In genomic region chr3:70096376-70097055, GRCh38 we compare ENCODE assay signal across 11 cellular contexts.
DNase-seq lines count a peak whose midpoint lies in the region; ATAC-seq and TF ChIP-seq lines count a peak whose summit lies in the region.
"Had no signal": no experiment of that assay in that cellular context is flagged by ENCODE, and none has a peak within 500 bp of the region (broad histone marks: within the 10 kb centered on the region; RNA-seq: fewer than 3 reads in every experiment).

No MANE protein-coding gene starts in this region.

- peaks cover 0 to 5% (median 0%) of the 10 kb centered on the region in 45 donors for H3K27me3 ChIP-seq in dorsolateral prefrontal cortex

- H3K9me3 Mint-ChIP-seq in activated naive CD4-positive, alpha-beta T cell treated with anti-CD3 and anti-CD28 coated beads, Interleukin-2, amount 50 U/mL, for 72 hours: no peaks in the 10 kb centered on the region
- H3K9me3 Mint-ChIP-seq in activated naive CD4-positive, alpha-beta T cell treated with anti-CD3 and anti-CD28 coated beads for 36 hours: no peaks in the 10 kb centered on the region
- H3K9me3 Mint-ChIP-seq in stimulated activated effector memory CD8-positive, alpha-beta T cell treated with anti-CD3 and anti-CD28 coated beads, Interleukin-12 subunit alpha, Interleukin-12 subunit beta, amount 100 ng/mL, for 72 hours: peaks cover 3% of the 10 kb centered on the region
- H3K9me3 Mint-ChIP-seq in endothelial cell (ENCODE audit: unreplicated experiment): no peaks in the 10 kb centered on the region

- no peak overlapping the region for H3K27ac ChIP-seq in dorsolateral prefrontal cortex

- H3K4me3 Mint-ChIP-seq in activated naive CD4-positive, alpha-beta T cell treated with anti-CD3 and anti-CD28 coated beads for 36 hours: no peak overlapping the region
- no peak overlapping the region for H3K4me3 Mint-ChIP-seq in stimulated activated effector memory CD8-positive, alpha-beta T cell treated with anti-CD3 and anti-CD28 coated beads, Interleukin-12 subunit alpha, Interleukin-12 subunit beta, amount 100 ng/mL, for 72 hours
- H3K4me3 Mint-ChIP-seq in endothelial cell (ENCODE audit: unreplicated experiment): no peak overlapping the region

- ATAC-seq in activated naive CD4-positive, alpha-beta T cell treated with anti-CD3 and anti-CD28 coated beads, Interleukin-2, amount 50 U/mL, for 72 hours: peak; percentile 64 to 71
- ATAC-seq in GM21737 (IDR thresholded peaks at IDR 0.05; ENCODE audit: unreplicated experiment) (peak; percentile 94), HG03196 (IDR thresholded peaks at IDR 0.05; ENCODE audit: unreplicated experiment) (peak; percentile 91)
- no peak for ATAC-seq in stimulated activated effector memory CD8-positive, alpha-beta T cell treated with anti-CD3 and anti-CD28 coated beads, Interleukin-12 subunit alpha, Interleukin-12 subunit beta, amount 100 ng/mL, for 72 hours
- ATAC-seq: HCT116 had no signal

- no peaks in the 10 kb centered on the region for H3K36me3 Mint-ChIP-seq in activated naive CD4-positive, alpha-beta T cell treated with anti-CD3 and anti-CD28 coated beads, Interleukin-2, amount 50 U/mL, for 72 hours
- H3K36me3 Mint-ChIP-seq in activated naive CD4-positive, alpha-beta T cell treated with anti-CD3 and anti-CD28 coated beads for 36 hours (ENCODE audit: low read depth): no peaks in the 10 kb centered on the region
- no peaks in the 10 kb centered on the region for H3K36me3 Mint-ChIP-seq in stimulated activated effector memory CD8-positive, alpha-beta T cell treated with anti-CD3 and anti-CD28 coated beads, Interleukin-12 subunit alpha, Interleukin-12 subunit beta, amount 100 ng/mL, for 72 hours
- no peaks in the 10 kb centered on the region for H3K36me3 Mint-ChIP-seq in endothelial cell (ENCODE audit: low read depth, unreplicated experiment)

- CTCF ChIA-PET in activated naive CD4-positive, alpha-beta T cell treated with anti-CD3 and anti-CD28 coated beads for 36 hours (lab: Charles Lee): interaction anchor here (0.7 kb wide), 1 partner anchor 813 kb away, joined by 3 read pairs; no protein-coding TSS in a partner anchor

- intact Hi-C loops in activated naive CD4-positive, alpha-beta T cell treated with anti-CD3 and anti-CD28 coated beads for 36 hours (cut with micrococcal nuclease): loop anchor here (10.0 kb wide), 1 partner anchor 258 kb away; no protein-coding TSS in a partner anchor
- intact Hi-C loops in dorsolateral prefrontal cortex (cut with DNase I): loop anchor here in 1 of 2 donors (10.0 kb wide), 1 partner anchor 1558 kb away; no protein-coding TSS in a partner anchor

- DNase-seq in activated naive CD4-positive, alpha-beta T cell treated with anti-CD3 and anti-CD28 coated beads, Interleukin-2, amount 50 U/mL, for 72 hours (ENCODE audit: low spot score in 2 of 2): no peak
- no peak for DNase-seq in activated naive CD4-positive, alpha-beta T cell treated with anti-CD3 and anti-CD28 coated beads for 36 hours
- no peak for DNase-seq in dorsolateral prefrontal cortex
- DNase-seq in NCI-H69 (lab: John Stamatoyannopoulos, UW): no peak
- no peak for DNase-seq in stimulated activated effector memory CD8-positive, alpha-beta T cell treated with anti-CD3 and anti-CD28 coated beads, Interleukin-12 subunit alpha, Interleukin-12 subunit beta, amount 100 ng/mL, for 72 hours (ENCODE audit: low spot score in 2 of 2)
- DNase-seq in endothelial cell (ENCODE audit: low spot score): no peak
- DNase-seq: ACHN, SW 1271 had no signal

- peaks cover 5% of the 10 kb centered on the region for H3K27me3 Mint-ChIP-seq in activated naive CD4-positive, alpha-beta T cell treated with anti-CD3 and anti-CD28 coated beads for 36 hours (ENCODE audit: low read depth)
- H3K27me3 Mint-ChIP-seq in endothelial cell (ENCODE audit: unreplicated experiment): no peaks in the 10 kb centered on the region

- no peaks in the 10 kb centered on the region for H3K4me1 Mint-ChIP-seq in activated naive CD4-positive, alpha-beta T cell treated with anti-CD3 and anti-CD28 coated beads for 36 hours (ENCODE audit: low read depth)
- no peaks in the 10 kb centered on the region for H3K4me1 Mint-ChIP-seq in stimulated activated effector memory CD8-positive, alpha-beta T cell treated with anti-CD3 and anti-CD28 coated beads, Interleukin-12 subunit alpha, Interleukin-12 subunit beta, amount 100 ng/mL, for 72 hours
- no peaks in the 10 kb centered on the region for H3K4me1 Mint-ChIP-seq in endothelial cell (ENCODE audit: unreplicated experiment)

- TF ChIP-seq CTCF in dorsolateral prefrontal cortex (IDR thresholded peaks at IDR 0.05 in 54 of 56, conservative IDR thresholded peaks at IDR 0.05 in 2 of 56; ENCODE audit: low read depth in 1 of 56, partially characterized antibody in 56 of 56): no peak
- no peak for TF ChIP-seq CTCF in endothelial cell (IDR thresholded peaks at IDR 0.05; ENCODE audit: unreplicated experiment)

- no peak overlapping the region for H3K27ac Mint-ChIP-seq in activated naive CD4-positive, alpha-beta T cell treated with anti-CD3 and anti-CD28 coated beads, Interleukin-2, amount 50 U/mL, for 72 hours
- no peak overlapping the region for H3K27ac Mint-ChIP-seq in activated naive CD4-positive, alpha-beta T cell treated with anti-CD3 and anti-CD28 coated beads for 36 hours
- no peak overlapping the region for H3K27ac Mint-ChIP-seq in stimulated activated effector memory CD8-positive, alpha-beta T cell treated with anti-CD3 and anti-CD28 coated beads, Interleukin-12 subunit alpha, Interleukin-12 subunit beta, amount 100 ng/mL, for 72 hours
- no peak overlapping the region for H3K27ac Mint-ChIP-seq in endothelial cell (ENCODE audit: unreplicated experiment)

- no peak overlapping the region for H3K4me3 ChIP-seq in dorsolateral prefrontal cortex
